Comparison of ENCODE assay signal across 10 cellular contexts in genomic region chr16:68416057-68417046, GRCh38. TPM values are rescaled to one million over a fixed set of nuclear protein-coding genes. Genes with fewer than 3 reads are reported as not detected.
DNase-seq lines count a peak whose midpoint lies in the region; ATAC-seq, FAIRE-seq and TF ChIP-seq lines count a peak whose summit lies in the region.
"Had no signal": no experiment of that assay in that cellular context is flagged by ENCODE, and none has a peak within 500 bp of the region (broad histone marks: within the 10 kb centered on the region; RNA-seq: fewer than 3 reads in every experiment).

No MANE protein-coding gene starts in this region.

- peaks cover 12 to 46% (median 39%) of the 10 kb centered on the region in 4 donors for H3K4me1 ChIP-seq in transverse colon

- H3K9me3 ChIP-seq in transverse colon, result no peaks in the 10 kb centered on the region

- 56 to 69% methylated on average over 5 to 15 of the region's 15 CpGs for WGBS in transverse colon (ENCODE audit: low coverage in 1 of 2), 2 donors

- peak overlapping the region; percentile 84 to 88 (median 85) for H3K27ac ChIP-seq in transverse colon

- no peak for FAIRE-seq in GM12891 (lab: Jason Lieb, UNC)

- TF ChIP-seq POLR2A in transverse colon (IDR thresholded peaks at IDR 0.05) (peak; percentile 54), GM12891 (IDR thresholded peaks at IDR 0.05; ENCODE audit: low read depth, low read length) (no peak)

- peak; percentile 58 for DNase-seq in activated effector memory CD4-positive, alpha-beta T cell treated with anti-CD3 and anti-CD28 coated beads, Interleukin-2, amount 50 U/mL, for 16 hours
- no peak for DNase-seq in activated effector memory CD4-positive, alpha-beta T cell treated with Interleukin-2 at 50 U/mL for 16 hours
- peak; percentile 81 for DNase-seq in NCI-H69 (lab: John Stamatoyannopoulos, UW)
- peak; percentile 66 for DNase-seq in transverse colon
- DNase-seq in GM12891 (ENCODE audit: insufficient read length, low spot score), result no peak
- DNase-seq: Right ventricle myocardium superior had no signal

- intact Hi-C loops in transverse colon (cut with DNase I; ENCODE audit: low total_unique reads), result no loop called here

- H3K36me3 ChIP-seq in transverse colon, result no peaks in the 10 kb centered on the region

- peak; percentile 28 for TF ChIP-seq EP300 in transverse colon (IDR thresholded peaks at IDR 0.05; ENCODE audit: low read depth)

- ATAC-seq in esophagus mucosa (peak; percentile 79), GM21717 (IDR thresholded peaks at IDR 0.05; ENCODE audit: unreplicated experiment) (no peak), HG02678 (IDR thresholded peaks at IDR 0.05; ENCODE audit: unreplicated experiment) (no peak)

- H3K27me3 ChIP-seq in transverse colon, result no peaks in the 10 kb centered on the region

- in situ Hi-C loops in transverse colon (cut with MboI; ENCODE audit: low pct_ligation_motif_present in 1 of 4, low pct_unique_long_range_greater_than_20kb in 1 of 4, low sequenced_read_pairs in 3 of 4), result no loop called here

- no peak overlapping the region for H3K4me3 ChIP-seq in transverse colon

- TF ChIP-seq CTCF in transverse colon (IDR thresholded peaks at IDR 0.05), result peak in 2 of 5 experiments; percentile 27 to 44

TF ChIP-seq in GM12891, 5 proteins besides CTCF, POLR2A, EP300 and RAD21:
- TF ChIP-seq PAX5 (IDR thresholded peaks at IDR 0.05; ENCODE audit: insufficient read depth, low read length, severe bottlenecking), result no peak
- TF ChIP-seq TAF1 (IDR thresholded peaks at IDR 0.05; ENCODE audit: low read depth, low read length), result no peak
- TF ChIP-seq POLR2AphosphoS5 (IDR thresholded peaks at IDR 0.05; ENCODE audit: low read depth, low read length), result no peak
- no peak for TF ChIP-seq POU2F2 (IDR thresholded peaks at IDR 0.05; ENCODE audit: low read depth, low read length)
- TF ChIP-seq SPI1 (IDR thresholded peaks at IDR 0.05; ENCODE audit: low read depth, low read length), result no peak

RNA-seq across cellular contexts. Expression of gene SMPD3, which starts 32.0 kb away (rescaled TPM):
- total RNA-seq in esophagus mucosa (0.52 TPM), transverse colon (100 to 1,000 TPM in 1 of 4 donors, 10 to 100 TPM in 3; 51.1 to 168 (median 68.9) TPM)
- polyA plus RNA-seq in GM12891 (2012; ENCODE audit: low read depth, missing spikeins), result 1.5 TPM
- total RNA-seq: epithelial cell of proximal tubule had no signal

Comparison
In these comparisons a context has a peak if more than half of its experiments do, and no peak if none do; other contexts are left out.
1. DNase-seq: peak in activated effector memory CD4-positive, alpha-beta T cell treated with anti-CD3 and anti-CD28 coated beads, Interleukin-2, amount 50 U/mL, for 16 hours (single experiment), NCI-H69 (single experiment) and transverse colon (single experiment); none in activated effector memory CD4-positive, alpha-beta T cell treated with Interleukin-2 at 50 U/mL for 16 hours (single experiment) and GM12891 (single experiment).
2. RNA of gene SMPD3, which starts 32.0 kb away (total RNA-seq): 51.1 to 168 TPM in transverse colon; 0.52 TPM in esophagus mucosa (single experiment); every median in the first group is over 10 times any median in the second.